ENCODE assay signal across 1 cellular context in the genomic region with DNA sequence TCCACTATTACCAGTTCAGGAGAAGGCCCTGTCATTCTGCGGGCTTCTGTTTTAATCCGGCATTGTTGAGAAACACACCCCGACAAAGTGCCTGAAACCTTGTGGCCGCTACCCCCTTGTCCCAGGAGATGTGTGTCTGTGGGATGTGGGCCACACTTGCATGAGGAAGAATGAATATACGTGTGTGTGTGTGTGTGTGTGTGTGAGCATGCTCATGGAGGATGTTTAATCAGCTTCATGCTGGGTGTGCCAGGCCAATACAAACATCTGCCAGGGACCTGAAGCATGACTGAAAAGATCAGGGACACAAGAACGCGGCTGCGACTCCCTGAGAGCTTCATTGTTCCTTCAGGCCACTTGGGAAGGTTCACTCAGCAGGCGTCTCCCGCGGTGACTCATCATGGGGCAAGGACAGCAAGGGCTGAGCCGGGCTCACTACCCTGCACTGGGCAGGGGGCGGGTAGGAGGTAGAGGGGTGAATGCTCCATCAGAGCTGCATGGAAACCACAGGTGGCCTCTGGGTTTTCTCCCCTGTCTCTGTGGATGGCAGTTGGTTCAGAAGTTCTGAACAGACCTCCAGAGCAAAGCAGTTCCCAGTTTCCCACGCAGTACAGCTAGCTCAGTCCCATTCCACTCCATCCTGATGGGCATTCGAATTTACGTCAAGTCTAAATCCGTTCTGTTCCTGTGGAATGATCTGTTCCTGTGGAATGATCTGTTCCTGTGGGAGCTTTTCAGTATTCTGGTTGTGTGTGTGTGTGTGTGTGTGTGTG.
TF ChIP-seq lines count a peak whose summit lies in the region.

No MANE protein-coding gene starts in this region.

TF ChIP-seq in K562, 482 proteins besides CTCF, POLR2A, EP300 and RAD21 (continues in another document):
- TF ChIP-seq RBM14 (IDR thresholded peaks at IDR 0.05; ENCODE audit: borderline replicate concordance, insufficient read depth, low read depth, low read length) = no peak
- peak; percentile 18; the same call in 1 of the 2 replicates for TF ChIP-seq ZNF316 (IDR thresholded peaks at IDR 0.05)
- TF ChIP-seq HDGF (IDR thresholded peaks at IDR 0.05) = peak; percentile 80; the same call in 1 of the 2 replicates
- no peak for TF ChIP-seq SAFB2 (IDR thresholded peaks at IDR 0.05; ENCODE audit: borderline replicate concordance, low read depth, low read length, severe bottlenecking)
- no peak for TF ChIP-seq TCF3 (CRISPR knock-in tag; IDR thresholded peaks at IDR 0.05)
- TF ChIP-seq EZH2 (IDR thresholded peaks at IDR 0.05; ENCODE audit: borderline replicate concordance, low read depth, low read length) = no peak
- TF ChIP-seq NR2F6 (CRISPR knock-in tag; IDR thresholded peaks at IDR 0.05) = no peak
- TF ChIP-seq C11orf30 (IDR thresholded peaks at IDR 0.05; ENCODE audit: low read depth) = peak; percentile 60
- TF ChIP-seq NEUROD1 (IDR thresholded peaks at IDR 0.05; ENCODE audit: borderline replicate concordance, low read depth, low read length, partially characterized antibody) = peak; percentile 37
- TF ChIP-seq HNRNPUL1 (IDR thresholded peaks at IDR 0.05; ENCODE audit: low read length) = no peak
- peak; percentile 82 for TF ChIP-seq SMARCE1 (IDR thresholded peaks at IDR 0.05)
- TF ChIP-seq TFAP4 (CRISPR knock-in tag; IDR thresholded peaks at IDR 0.05; ENCODE audit: borderline replicate concordance) = peak; percentile 24; the same call in 1 of the 2 replicates
- TF ChIP-seq POLR2H (tag; IDR thresholded peaks at IDR 0.05; ENCODE audit: low read depth) = no peak
- TF ChIP-seq, protein P1, sequence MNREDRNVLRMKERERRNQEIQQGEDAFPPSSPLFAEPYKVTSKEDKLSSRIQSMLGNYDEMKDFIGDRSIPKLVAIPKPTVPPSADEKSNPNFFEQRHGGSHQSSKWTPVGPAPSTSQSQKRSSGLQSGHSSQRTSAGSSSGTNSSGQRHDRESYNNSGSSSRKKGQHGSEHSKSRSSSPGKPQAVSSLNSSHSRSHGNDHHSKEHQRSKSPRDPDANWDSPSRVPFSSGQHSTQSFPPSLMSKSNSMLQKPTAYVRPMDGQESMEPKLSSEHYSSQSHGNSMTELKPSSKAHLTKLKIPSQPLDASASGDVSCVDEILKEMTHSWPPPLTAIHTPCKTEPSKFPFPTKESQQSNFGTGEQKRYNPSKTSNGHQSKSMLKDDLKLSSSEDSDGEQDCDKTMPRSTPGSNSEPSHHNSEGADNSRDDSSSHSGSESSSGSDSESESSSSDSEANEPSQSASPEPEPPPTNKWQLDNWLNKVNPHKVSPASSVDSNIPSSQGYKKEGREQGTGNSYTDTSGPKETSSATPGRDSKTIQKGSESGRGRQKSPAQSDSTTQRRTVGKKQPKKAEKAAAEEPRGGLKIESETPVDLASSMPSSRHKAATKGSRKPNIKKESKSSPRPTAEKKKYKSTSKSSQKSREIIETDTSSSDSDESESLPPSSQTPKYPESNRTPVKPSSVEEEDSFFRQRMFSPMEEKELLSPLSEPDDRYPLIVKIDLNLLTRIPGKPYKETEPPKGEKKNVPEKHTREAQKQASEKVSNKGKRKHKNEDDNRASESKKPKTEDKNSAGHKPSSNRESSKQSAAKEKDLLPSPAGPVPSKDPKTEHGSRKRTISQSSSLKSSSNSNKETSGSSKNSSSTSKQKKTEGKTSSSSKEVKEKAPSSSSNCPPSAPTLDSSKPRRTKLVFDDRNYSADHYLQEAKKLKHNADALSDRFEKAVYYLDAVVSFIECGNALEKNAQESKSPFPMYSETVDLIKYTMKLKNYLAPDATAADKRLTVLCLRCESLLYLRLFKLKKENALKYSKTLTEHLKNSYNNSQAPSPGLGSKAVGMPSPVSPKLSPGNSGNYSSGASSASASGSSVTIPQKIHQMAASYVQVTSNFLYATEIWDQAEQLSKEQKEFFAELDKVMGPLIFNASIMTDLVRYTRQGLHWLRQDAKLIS (CRISPR knock-in tag; IDR thresholded peaks at IDR 0.05) = peak; percentile 56; the same call in 1 of the 2 replicates
- 0 out of 2 replicates have a peak, but pooled peaks have one; percentile 17 for TF ChIP-seq ZC3H8 (IDR thresholded peaks at IDR 0.05)
- TF ChIP-seq, protein P2, sequence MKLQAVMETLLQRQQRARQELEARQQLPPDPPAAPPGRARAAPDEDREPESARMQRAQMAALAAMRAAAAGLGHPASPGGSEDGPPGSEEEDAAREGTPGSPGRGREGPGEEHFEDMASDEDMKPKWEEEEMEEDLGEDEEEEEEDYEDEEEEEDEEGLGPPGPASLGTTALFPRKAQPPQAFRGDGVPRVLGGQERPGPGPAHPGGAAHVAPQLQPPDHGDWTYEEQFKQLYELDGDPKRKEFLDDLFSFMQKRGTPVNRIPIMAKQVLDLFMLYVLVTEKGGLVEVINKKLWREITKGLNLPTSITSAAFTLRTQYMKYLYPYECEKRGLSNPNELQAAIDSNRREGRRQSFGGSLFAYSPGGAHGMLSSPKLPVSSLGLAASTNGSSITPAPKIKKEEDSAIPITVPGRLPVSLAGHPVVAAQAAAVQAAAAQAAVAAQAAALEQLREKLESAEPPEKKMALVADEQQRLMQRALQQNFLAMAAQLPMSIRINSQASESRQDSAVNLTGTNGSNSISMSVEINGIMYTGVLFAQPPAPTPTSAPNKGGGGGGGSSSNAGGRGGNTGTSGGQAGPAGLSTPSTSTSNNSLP (IDR thresholded peaks at IDR 0.05; ENCODE audit: borderline replicate concordance, low read depth, low read length) = no peak
- TF ChIP-seq SMAD4 (CRISPR knock-in tag; conservative IDR thresholded peaks at IDR 0.05) = peak; percentile 40; the same call in 1 of the 2 replicates
- peak; percentile 58; the same call in 1 of the 2 replicates for TF ChIP-seq ZNF644 (tag; IDR thresholded peaks at IDR 0.05; ENCODE audit: low read depth)
- peak in 1 of 2 experiments; percentile 43; a peak in 2 of 4 replicates for TF ChIP-seq HDAC1 (IDR thresholded peaks at IDR 0.05)
- 0 out of 2 replicates have a peak, but pooled peaks have one; percentile 36 for TF ChIP-seq IRF9 (tag; IDR thresholded peaks at IDR 0.05)
- peak; percentile 81 for TF ChIP-seq SMARCA4 (IDR thresholded peaks at IDR 0.05)
- no peak for TF ChIP-seq ZNF282 (CRISPR knock-in tag; IDR thresholded peaks at IDR 0.05)
- TF ChIP-seq HIVEP1 (CRISPR knock-in tag; IDR thresholded peaks at IDR 0.05) = 0 out of 2 replicates have a peak, but pooled peaks have one; percentile 49
- peak; percentile 70; the same call in 1 of the 2 replicates for TF ChIP-seq SMARCC2 (IDR thresholded peaks at IDR 0.05; ENCODE audit: low read depth)
- TF ChIP-seq HNRNPH1 (optimal IDR thresholded peaks at IDR 0.05; ENCODE audit: low read depth, low read length) = no peak
- TF ChIP-seq NFATC3 (IDR thresholded peaks at IDR 0.05) = no peak
- peak; percentile 28 to 40 for TF ChIP-seq AFF1 (IDR thresholded peaks at IDR 0.05; ENCODE audit: low read depth in 1 of 2, partially characterized antibody in 2 of 2)
- no peak for TF ChIP-seq BDP1 (IDR thresholded peaks at IDR 0.05; ENCODE audit: insufficient read depth, insufficient read length)
- TF ChIP-seq CTBP1 (IDR thresholded peaks at IDR 0.05; ENCODE audit: borderline replicate concordance) = peak; percentile 61; the same call in 1 of the 2 replicates
- no peak for TF ChIP-seq ZNF695 (CRISPR knock-in tag; IDR thresholded peaks at IDR 0.05)
- TF ChIP-seq TFE3 (CRISPR knock-in tag; IDR thresholded peaks at IDR 0.05) = no peak
- peak; percentile 26; the same call in 1 of the 2 replicates for TF ChIP-seq ZBTB7A (IDR thresholded peaks at IDR 0.05; ENCODE audit: borderline replicate concordance, control insufficient read depth, low read depth, low read length)
- TF ChIP-seq, protein P3, sequence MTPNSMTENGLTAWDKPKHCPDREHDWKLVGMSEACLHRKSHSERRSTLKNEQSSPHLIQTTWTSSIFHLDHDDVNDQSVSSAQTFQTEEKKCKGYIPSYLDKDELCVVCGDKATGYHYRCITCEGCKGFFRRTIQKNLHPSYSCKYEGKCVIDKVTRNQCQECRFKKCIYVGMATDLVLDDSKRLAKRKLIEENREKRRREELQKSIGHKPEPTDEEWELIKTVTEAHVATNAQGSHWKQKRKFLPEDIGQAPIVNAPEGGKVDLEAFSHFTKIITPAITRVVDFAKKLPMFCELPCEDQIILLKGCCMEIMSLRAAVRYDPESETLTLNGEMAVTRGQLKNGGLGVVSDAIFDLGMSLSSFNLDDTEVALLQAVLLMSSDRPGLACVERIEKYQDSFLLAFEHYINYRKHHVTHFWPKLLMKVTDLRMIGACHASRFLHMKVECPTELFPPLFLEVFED (CRISPR knock-in tag; conservative IDR thresholded peaks at IDR 0.05) = no peak
- no peak for TF ChIP-seq NFYB (IDR thresholded peaks at IDR 0.05; ENCODE audit: extremely low read depth, insufficient read length)
- no peak for TF ChIP-seq ZNF609 (CRISPR knock-in tag; IDR thresholded peaks at IDR 0.05; ENCODE audit: borderline replicate concordance)
- peak; percentile 36 for TF ChIP-seq CXXC5 (CRISPR knock-in tag; IDR thresholded peaks at IDR 0.05)
- no peak for TF ChIP-seq FOXA1 (IDR thresholded peaks at IDR 0.05; ENCODE audit: borderline replicate concordance)
